8 cellular contexts compared by ENCODE assay signal in genomic region chr7:72676115-72676690, GRCh38.
DNase-seq lines count a peak whose midpoint lies in the region; ATAC-seq, FAIRE-seq and TF ChIP-seq lines count a peak whose summit lies in the region.
"Not testable (repeated sequence)": the region's sequence is repeated elsewhere in the genome, so short reads cannot be mapped to it uniquely, and the experiment has no call there.

No MANE protein-coding gene starts in this region.

- CTCF ChIA-PET in RWPE1 (lab: Yijun Ruan, JAX), result not testable (repeated sequence)

- H3K27ac Mint-ChIP-seq in progenitor cell of endocrine pancreas, result peak overlapping the region; percentile 67

- TF ChIP-seq CTCF in RWPE1 (conservative IDR thresholded peaks at IDR 0.05; ENCODE audit: low read depth); bronchial epithelial cell (IDR thresholded peaks at IDR 0.05; ENCODE audit: insufficient read depth, low read length, severe bottlenecking); fibroblast of the aortic adventitia (IDR thresholded peaks at IDR 0.05; ENCODE audit: insufficient read depth, low read length); progenitor cell of endocrine pancreas (IDR thresholded peaks at IDR 0.05; ENCODE audit: unreplicated experiment): not testable (repeated sequence)

- H3K27ac ChIP-seq in RWPE1, result peak overlapping the region; percentile 47

- H3K4me3 ChIP-seq in bronchial epithelial cell (ENCODE audit: low read depth, low read length); fibroblast of the aortic adventitia (ENCODE audit: low read depth, low read length): not testable (repeated sequence)

- not testable (repeated sequence) for H3K4me1 Mint-ChIP-seq in progenitor cell of endocrine pancreas (ENCODE audit: low read depth)

- POLR2A ChIA-PET in RWPE1 (lab: Yijun Ruan, JAX; ENCODE audit: low non-redundant PET), result not testable (repeated sequence)

- intact Hi-C loops in left ventricle myocardium superior (cut with micrococcal nuclease), result not testable (repeated sequence)

- not testable (repeated sequence) for H3K36me3 ChIP-seq in bronchial epithelial cell (ENCODE audit: control insufficient read depth, insufficient read depth, low read length)

- not testable (repeated sequence) for H3K36me3 Mint-ChIP-seq in progenitor cell of endocrine pancreas (ENCODE audit: insufficient read depth)

- peak; percentile 7 for ATAC-seq in GM19351 (IDR thresholded peaks at IDR 0.05; ENCODE audit: unreplicated experiment)
- peak; percentile 69 for ATAC-seq in left ventricle myocardium superior

- H3K9me3 Mint-ChIP-seq in progenitor cell of endocrine pancreas (ENCODE audit: low read depth), result not testable (repeated sequence)

- not testable (repeated sequence) for H3K27me3 Mint-ChIP-seq in progenitor cell of endocrine pancreas

- H3K4me3 Mint-ChIP-seq in progenitor cell of endocrine pancreas (ENCODE audit: low read depth), result not testable (repeated sequence)

- FAIRE-seq in bronchial epithelial cell (lab: Jason Lieb, UNC), result not testable (repeated sequence)

- H3K27me3 ChIP-seq in bronchial epithelial cell (ENCODE audit: control insufficient read depth, insufficient read depth, low read length), result not testable (repeated sequence)

- DNase-seq in AG20443 (ENCODE audit: low spot score) (peak; percentile 10), HT-29 (ENCODE audit: low spot score) (peak; percentile 25), bronchial epithelial cell (ENCODE audit: low read depth) (peak; percentile 6), fibroblast of the aortic adventitia (ENCODE audit: low read depth) (peak; percentile 37)
- not testable (repeated sequence) for DNase-seq in RWPE1 (ENCODE audit: low spot score); left ventricle myocardium superior; progenitor cell of endocrine pancreas (ENCODE audit: low spot score, unreplicated experiment)
